In the genomic region with DNA sequence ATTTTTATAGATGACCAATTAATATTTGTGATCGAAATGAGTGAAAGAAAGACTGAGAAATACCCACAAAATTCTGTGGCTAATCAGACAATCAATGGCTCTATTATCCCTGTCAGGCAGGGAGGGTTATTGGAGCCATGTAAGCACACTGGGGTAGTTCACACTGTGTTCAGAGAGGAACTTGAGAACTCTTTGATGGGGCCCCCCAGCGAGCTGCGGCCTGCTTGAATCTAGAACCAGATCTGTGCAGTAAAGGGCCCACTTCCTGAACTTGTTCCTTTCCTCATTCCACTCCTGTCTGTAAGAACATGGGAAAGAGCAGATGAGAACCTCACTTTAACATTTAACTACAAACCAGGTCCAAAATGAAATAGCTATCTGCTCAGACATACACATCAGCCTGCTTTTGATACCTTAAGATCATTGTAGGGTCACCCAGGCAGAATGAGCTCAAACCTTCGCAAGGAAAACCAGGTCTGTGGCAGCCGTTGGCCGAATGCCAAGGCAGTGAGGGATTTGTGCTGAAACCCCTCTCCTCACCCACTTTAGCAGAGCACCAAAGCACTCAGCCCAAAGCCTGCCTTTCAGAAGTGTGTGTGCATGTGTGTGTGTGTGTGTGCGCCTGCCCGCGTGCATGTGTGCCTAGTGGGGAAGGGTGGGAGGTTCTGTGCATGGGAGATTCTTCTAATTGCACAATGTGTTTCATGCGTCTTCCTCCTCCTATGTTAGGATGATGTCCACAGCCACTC, we compare ENCODE assay signal across 1 cellular context.
TF ChIP-seq lines count a peak whose summit lies in the region.

No MANE protein-coding gene starts in this region.

TF ChIP-seq in HEK293, 187 proteins besides CTCF, POLR2A, EP300 and RAD21 (continued from another document):
- TF ChIP-seq, protein P1, sequence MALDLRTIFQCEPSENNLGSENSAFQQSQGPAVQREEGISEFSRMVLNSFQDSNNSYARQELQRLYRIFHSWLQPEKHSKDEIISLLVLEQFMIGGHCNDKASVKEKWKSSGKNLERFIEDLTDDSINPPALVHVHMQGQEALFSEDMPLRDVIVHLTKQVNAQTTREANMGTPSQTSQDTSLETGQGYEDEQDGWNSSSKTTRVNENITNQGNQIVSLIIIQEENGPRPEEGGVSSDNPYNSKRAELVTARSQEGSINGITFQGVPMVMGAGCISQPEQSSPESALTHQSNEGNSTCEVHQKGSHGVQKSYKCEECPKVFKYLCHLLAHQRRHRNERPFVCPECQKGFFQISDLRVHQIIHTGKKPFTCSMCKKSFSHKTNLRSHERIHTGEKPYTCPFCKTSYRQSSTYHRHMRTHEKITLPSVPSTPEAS (tag by site-specific recombination; IDR thresholded peaks at IDR 0.05), result peak; percentile 56; the same call in 1 of the 2 replicates
TF ChIP-seq in HEK293: peak in this region for 4.
